In genomic region chr16:84716740-84717139, GRCh38 we compare ENCODE assay signal across 1 cellular context.
TF ChIP-seq lines count a peak whose summit lies in the region.

No MANE protein-coding gene starts in this region.

TF ChIP-seq in K562, 482 proteins besides CTCF, POLR2A, EP300 and RAD21 (continued from another document):
- no peak for TF ChIP-seq ZNF280A (IDR thresholded peaks at IDR 0.05; ENCODE audit: low read depth, partially characterized antibody)
